Comparison of ENCODE assay signal across 8 cellular contexts in genomic region chr17:74759243-74759801, GRCh38. TPM values are rescaled to one million over a fixed set of nuclear protein-coding genes. Genes with fewer than 3 reads are reported as not detected.
DNase-seq lines count a peak whose midpoint lies in the region; ATAC-seq, FAIRE-seq and TF ChIP-seq lines count a peak whose summit lies in the region.

No MANE protein-coding gene starts in this region.

- no peak overlapping the region for H4K8ac ChIP-seq in neuronal stem cell (ENCODE audit: low read depth, low read length)

- H3K9ac ChIP-seq in astrocyte (ENCODE audit: low read length): no peak overlapping the region
- H3K9ac ChIP-seq in neuronal stem cell (ENCODE audit: low read depth, low read length, poor library complexity): peak overlapping the region; percentile 45

- H4K20me1 ChIP-seq in astrocyte (ENCODE audit: insufficient read depth, low read length): peaks cover 44% of the 10 kb centered on the region

- H3K27me3 Mint-ChIP-seq in astrocyte (ENCODE audit: low read depth, unreplicated experiment): no peaks in the 10 kb centered on the region

- H2AFZ ChIP-seq in astrocyte (ENCODE audit: low read depth, low read length) (no peak overlapping the region), neuronal stem cell (ENCODE audit: low read length) (no peak overlapping the region)

- H3K4ac ChIP-seq in neuronal stem cell (ENCODE audit: low read length): peak overlapping the region; percentile 78

- peak; percentile 85 for DNase-seq in GF-D8 (lab: John Stamatoyannopoulos, UW)
- peak; percentile 49 for DNase-seq in NOMO-1 treated with dmso at 0.1 percent for 144 hours (lab: John Stamatoyannopoulos, UW; ENCODE audit: unreplicated experiment)
- DNase-seq in astrocyte (ENCODE audit: low read depth): no peak
- no peak for DNase-seq in neuronal stem cell (ENCODE audit: low spot score)
- DNase-seq in sciatic nerve (ENCODE audit: low spot score): no peak
- DNase-seq in NCI-H2107 treated with DMSO at 0.1 percent for 48 hours (lab: John Stamatoyannopoulos, UW; ENCODE audit: unreplicated experiment): no peak

- H3K79me1 ChIP-seq in neuronal stem cell (ENCODE audit: low read depth, low read length): peaks cover 25% of the 10 kb centered on the region

- H2BK12ac ChIP-seq in neuronal stem cell (ENCODE audit: low read length): peak overlapping the region; percentile 80

- H3K9me3 Mint-ChIP-seq in astrocyte (ENCODE audit: unreplicated experiment): no peaks in the 10 kb centered on the region

- H3K18ac ChIP-seq in neuronal stem cell (ENCODE audit: low read length): peak overlapping the region; percentile 93

- ATAC-seq in GM21576 (IDR thresholded peaks at IDR 0.05; ENCODE audit: unreplicated experiment) (peak; percentile 62), sciatic nerve (no peak), GM19397 (IDR thresholded peaks at IDR 0.05; ENCODE audit: unreplicated experiment) (no peak)

- H3K4me1 ChIP-seq in astrocyte (ENCODE audit: insufficient read depth, low read length) (peaks cover 16% of the 10 kb centered on the region), neuronal stem cell (ENCODE audit: control insufficient read depth in 2 of 2, insufficient read depth in 1 of 2, low read depth in 1 of 2, low read length in 2 of 2) (peaks cover 43 to 57% of the 10 kb centered on the region in 2 donors)

- H3K27me3 ChIP-seq in astrocyte (ENCODE audit: insufficient read depth, low read length) (no peaks in the 10 kb centered on the region), neuronal stem cell (ENCODE audit: control insufficient read depth in 3 of 3, insufficient read depth in 3 of 3, low read depth in 1 of 3, low read length in 3 of 3) (no peaks in the 10 kb centered on the region)

- intact Hi-C loops in sciatic nerve (cut with DNase I): no loop called here

- peak overlapping the region; percentile 80 for H3K23ac ChIP-seq in neuronal stem cell (ENCODE audit: low read depth, low read length, poor library complexity)

- peak overlapping the region; percentile 66 for H2BK15ac ChIP-seq in neuronal stem cell (ENCODE audit: low read length)

- no peak overlapping the region for H3K14ac ChIP-seq in neuronal stem cell (ENCODE audit: low read length)

- no peak for FAIRE-seq in astrocyte (lab: Jason Lieb, UNC)

- H3K9me3 ChIP-seq in astrocyte (ENCODE audit: insufficient read depth, low read depth, low read length) (no peaks in the 10 kb centered on the region), neuronal stem cell (replicated peaks in 1 of 2; ENCODE audit: control insufficient read depth in 2 of 2, insufficient read depth in 1 of 2, low read depth in 1 of 2, low read length in 2 of 2) (no peaks in the 10 kb centered on the region)

- TF ChIP-seq CTCF in astrocyte (IDR thresholded peaks at IDR 0.05; ENCODE audit: insufficient read depth, low read depth, low read length): no peak

- H4K91ac ChIP-seq in neuronal stem cell (ENCODE audit: low read depth, low read length, poor library complexity): peak overlapping the region; percentile 87

- peak overlapping the region; percentile 27 for H3K4me3 Mint-ChIP-seq in astrocyte (ENCODE audit: unreplicated experiment)

- H3K36me3 ChIP-seq in astrocyte (ENCODE audit: insufficient read depth, low read length) (no peaks in the 10 kb centered on the region), neuronal stem cell (replicated peaks in 1 of 2; ENCODE audit: control insufficient read depth in 2 of 2, insufficient read depth in 2 of 2, low read length in 2 of 2) (peaks cover 2 to 8% of the 10 kb centered on the region in 2 donors)

- H2AK5ac ChIP-seq in neuronal stem cell (ENCODE audit: low read depth, low read length): peak overlapping the region; percentile 71

- peak overlapping the region; percentile 42 for H2BK120ac ChIP-seq in neuronal stem cell (ENCODE audit: low read depth, low read length)

- H3K4me2 ChIP-seq in astrocyte (ENCODE audit: low read length) (no peak overlapping the region), neuronal stem cell (ENCODE audit: insufficient read depth, low read length, poor library complexity, severe bottlenecking) (peak overlapping the region; percentile 43)

- H3K27ac Mint-ChIP-seq in astrocyte (ENCODE audit: unreplicated experiment): no peak overlapping the region

- H3K79me2 ChIP-seq in astrocyte (ENCODE audit: insufficient read depth, low read length): peaks cover 2% of the 10 kb centered on the region

- H3K4me3 ChIP-seq in astrocyte (ENCODE audit: insufficient read depth, low read depth, low read length) (no peak overlapping the region), neuronal stem cell (ENCODE audit: low read length in 2 of 2) (no peak overlapping the region)

- peak overlapping the region; percentile 67 for H2BK5ac ChIP-seq in neuronal stem cell (ENCODE audit: low read length)

- H3K4me1 Mint-ChIP-seq in astrocyte (ENCODE audit: low read depth, unreplicated experiment): peaks cover 26% of the 10 kb centered on the region

- no CpG with 5 or more reads among the region's 9 CpGs for WGBS in neuronal stem cell (ENCODE audit: extremely low coverage in 2 of 2, insufficient read length in 2 of 2, insufficient replicate concordance in 1 of 2), 2 donors

- no peaks in the 10 kb centered on the region for H3K36me3 Mint-ChIP-seq in astrocyte (ENCODE audit: low read depth, unreplicated experiment)

- H3K27ac ChIP-seq in astrocyte (ENCODE audit: low read depth, low read length) (no peak overlapping the region), neuronal stem cell (replicated peaks; ENCODE audit: low read length) (peak overlapping the region; percentile 86)

RNA-seq across cellular contexts. Expression of gene NHERF1, which starts 10.9 kb away (rescaled TPM):
- total RNA-seq in astrocyte: 27.9 and 36.3 TPM in 2 replicates
- polyA plus RNA-seq in neuronal stem cell (2013, experiment 1 of 2): 67.4 TPM
- polyA plus RNA-seq in neuronal stem cell (2013, experiment 2 of 2): 67.1 TPM
- total RNA-seq in sciatic nerve: 39.0 TPM

RNA-seq across cellular contexts. Expression of gene NAT9, which starts 16.8 kb away (rescaled TPM):
- 58.4 and 61.8 TPM in 2 replicates for total RNA-seq in astrocyte
- 38.7 TPM for polyA plus RNA-seq in neuronal stem cell (2013, experiment 1 of 2)
- 39.5 TPM for polyA plus RNA-seq in neuronal stem cell (2013, experiment 2 of 2)
- total RNA-seq in sciatic nerve: 50.3 TPM

RNA-seq across cellular contexts. Expression of gene RAB37, which starts 22.3 kb away (rescaled TPM):
- total RNA-seq in astrocyte (0.77 TPM in 1 of 2 replicates, not detected in the other), sciatic nerve (3.6 TPM)
- polyA plus RNA-seq in neuronal stem cell (2013, experiment 1 of 2): 1.6 TPM
- 1.4 TPM for polyA plus RNA-seq in neuronal stem cell (2013, experiment 2 of 2)

RNA-seq across cellular contexts. Expression of gene CD300LF, which starts 46.6 kb away (rescaled TPM):
- total RNA-seq in astrocyte: not detected in 2 replicates
- not detected for polyA plus RNA-seq in neuronal stem cell (2013, experiment 1 of 2)
- not detected for polyA plus RNA-seq in neuronal stem cell (2013, experiment 2 of 2)
- 2.5 TPM for total RNA-seq in sciatic nerve

Comparison
In these comparisons a context has a peak if more than half of its experiments do, and no peak if none do; other contexts are left out.
1. DNase-seq: peak in GF-D8 (single experiment) and NOMO-1 treated with dmso at 0.1 percent for 144 hours (single experiment); none in astrocyte (single experiment), neuronal stem cell (single experiment), sciatic nerve (single experiment) and NCI-H2107 treated with DMSO at 0.1 percent for 48 hours (single experiment).